In genomic region chr10:132982301-132982989, GRCh38 we compare ENCODE assay signal across 15 cellular contexts. TPM values are rescaled to one million over a fixed set of nuclear protein-coding genes. Genes with fewer than 3 reads are reported as not detected.
"Had no signal": no experiment of that assay in that cellular context is flagged by ENCODE, and none has a peak within 500 bp of the region (broad histone marks: within the 10 kb centered on the region; RNA-seq: fewer than 3 reads in every experiment).

No MANE protein-coding gene starts in this region.

- H3K27me3 ChIP-seq: ascending aorta had no signal

- H3K36me3 ChIP-seq: ascending aorta, thoracic aorta, WERI-Rb-1 had no signal

- H3K27ac ChIP-seq: ascending aorta, thoracic aorta, WERI-Rb-1 had no signal

- H3K4me3 ChIP-seq: ascending aorta, thoracic aorta had no signal

- DNase-seq: activated CD4-positive, alpha-beta T cell treated with anti-CD3 and anti-CD28 coated beads for 36 hours; activated naive CD4-positive, alpha-beta T cell treated with Interleukin-2 at 50 U/mL for 16 hours; activated naive CD8-positive, alpha-beta T cell treated with anti-CD3 and anti-CD28 coated beads, Interleukin-2, amount 50 U/mL, for 24 hours; immature natural killer cell; left colon; mesendoderm; retina; SK-N-SH; stimulated activated CD4-positive, alpha-beta T cell treated with anti-CD3 and anti-CD28 coated beads, Interleukin-1b, Interleukin-23, amount 100 ng/mL, for 48 hours; stimulated activated naive B cell treated with anti-CD40 and anti-IgM and Interleukin-4, amounts not matched to agents 10 μg/mL and 1 μg/mL and 100 μg/mL, for 72 hours; T-helper 1 cell; WERI-Rb-1 had no signal

- H3K9me3 ChIP-seq: ascending aorta, SK-N-SH, thoracic aorta had no signal

- H3K4me1 ChIP-seq: ascending aorta had no signal

RNA-seq across cellular contexts. Expression of gene CFAP46, which starts 40.1 kb away (rescaled TPM):
- total RNA-seq: ascending aorta, thoracic aorta had no signal
- polyA plus RNA-seq: immature natural killer cell, urinary bladder had no signal
